1 cellular context compared by ENCODE assay signal in the genomic region with DNA sequence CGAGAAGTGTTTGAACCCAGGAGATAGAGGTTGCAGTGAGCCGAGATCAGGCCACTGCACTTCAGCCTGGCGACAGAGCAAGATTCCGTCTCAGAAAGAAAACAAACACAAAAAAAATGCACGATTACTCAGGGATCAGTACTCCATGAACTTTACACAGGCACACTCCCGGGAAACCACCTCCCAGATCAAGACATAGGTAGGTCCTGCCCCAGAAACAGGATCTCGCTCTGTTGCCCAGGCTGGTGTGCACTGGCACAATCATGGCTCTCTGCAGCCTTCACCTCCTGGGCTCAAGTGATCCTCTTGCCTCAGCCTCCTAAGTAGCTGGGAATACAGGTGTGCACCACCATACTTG.
TF ChIP-seq lines count a peak whose summit lies in the region.

No MANE protein-coding gene starts in this region.

TF ChIP-seq in K562, 482 proteins besides CTCF, POLR2A, EP300 and RAD21:
- TF ChIP-seq, protein P1, sequence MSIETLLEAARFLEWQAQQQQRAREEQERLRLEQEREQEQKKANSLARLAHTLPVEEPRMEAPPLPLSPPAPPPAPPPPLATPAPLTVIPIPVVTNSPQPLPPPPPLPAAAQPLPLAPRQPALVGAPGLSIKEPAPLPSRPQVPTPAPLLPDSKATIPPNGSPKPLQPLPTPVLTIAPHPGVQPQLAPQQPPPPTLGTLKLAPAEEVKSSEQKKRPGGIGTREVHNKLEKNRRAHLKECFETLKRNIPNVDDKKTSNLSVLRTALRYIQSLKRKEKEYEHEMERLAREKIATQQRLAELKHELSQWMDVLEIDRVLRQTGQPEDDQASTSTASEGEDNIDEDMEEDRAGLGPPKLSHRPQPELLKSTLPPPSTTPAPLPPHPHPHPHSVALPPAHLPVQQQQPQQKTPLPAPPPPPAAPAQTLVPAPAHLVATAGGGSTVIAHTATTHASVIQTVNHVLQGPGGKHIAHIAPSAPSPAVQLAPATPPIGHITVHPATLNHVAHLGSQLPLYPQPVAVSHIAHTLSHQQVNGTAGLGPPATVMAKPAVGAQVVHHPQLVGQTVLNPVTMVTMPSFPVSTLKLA (conservative IDR thresholded peaks at IDR 0.05): no peak
- no peak for TF ChIP-seq ZNF24 (IDR thresholded peaks at IDR 0.05)
- no peak for TF ChIP-seq ZZZ3 (IDR thresholded peaks at IDR 0.05)
- 0 out of 2 replicates have a peak, but pooled peaks have one; percentile 28 for TF ChIP-seq SUPT5H (IDR thresholded peaks at IDR 0.05)
- TF ChIP-seq POLR2AphosphoS2 (IDR thresholded peaks at IDR 0.05; ENCODE audit: low read length): 0 out of 2 replicates have a peak, but pooled peaks have one; percentile 21
- peak; percentile 32; the same call in 1 of the 2 replicates for TF ChIP-seq ZNF121 (CRISPR knock-in tag; conservative IDR thresholded peaks at IDR 0.05)
- TF ChIP-seq ESRRA (IDR thresholded peaks at IDR 0.05; ENCODE audit: borderline replicate concordance, low read depth): no peak
